ENCODE assay signal across 8 cellular contexts in genomic region chr3:128153156-128154011, GRCh38. TPM values are rescaled to one million over a fixed set of nuclear protein-coding genes. Genes with fewer than 3 reads are reported as not detected.
DNase-seq lines count a peak whose midpoint lies in the region; ATAC-seq and TF ChIP-seq lines count a peak whose summit lies in the region.

Gene EEFSEC (plus strand): TSS chr3:128153481. CDS start chr3:128153508, 27 bp downstream.

- no TSS peak for BruUV-seq in OCI-LY7 (replicated peaks; lab: Mats Ljungman, UMichigan)

- H3K36me3 ChIP-seq in HUES64 (ENCODE audit: insufficient read depth, low read length): peaks cover 18% of the 10 kb centered on the region; the same call in 1 of the 2 replicates
- H3K36me3 ChIP-seq in OCI-LY7 (ENCODE audit: insufficient read depth, low read length): peaks cover 30% of the 10 kb centered on the region
- peaks cover 4 to 5% of the 10 kb centered on the region in 2 donors for H3K36me3 ChIP-seq in mucosa of rectum (ENCODE audit: control insufficient read depth in 2 of 2, insufficient read depth in 2 of 2, low read length in 2 of 2)

- H3K27ac ChIP-seq in HUES64 (ENCODE audit: low read depth, low read length) (no peak within 1 kb of the TSS), OCI-LY7 (ENCODE audit: low read depth, low read length, poor library complexity, severe bottlenecking) (peak within 1 kb of the TSS; percentile 62), epithelial cell of prostate (peak within 1 kb of the TSS; percentile 74), mucosa of rectum (ENCODE audit: low read depth in 2 of 2, low read length in 2 of 2) (peak within 1 kb of the TSS; percentile 77 to 85)

- peak within 1 kb of the TSS; percentile 86 for H3K4me2 ChIP-seq in OCI-LY7 (ENCODE audit: low read length)

- no peaks in the 10 kb centered on the region for H3K9me2 ChIP-seq in OCI-LY7 (ENCODE audit: insufficient read depth, low read length)

- intact Hi-C loops in OCI-LY7 (cut with micrococcal nuclease; ENCODE audit: unreplicated experiment): loop anchor here (1.0 kb wide), 1 partner anchor 30 kb away; the partner anchor contains the start of gene RUVBL1

- CTCF ChIA-PET in OCI-LY7 (lab: Charles Lee; ENCODE audit: unreplicated experiment): interaction anchor here (0.6 to 0.7 kb wide), 2 partner anchors 39 to 592 kb away, joined by 3 read pairs; no protein-coding TSS in a partner anchor

- H3K9me3 ChIP-seq in HUES64 (ENCODE audit: insufficient read depth, low read depth, low read length) (no peaks in the 10 kb centered on the region), OCI-LY7 (ENCODE audit: low read length) (no peaks in the 10 kb centered on the region), mucosa of rectum (ENCODE audit: control insufficient read depth in 2 of 2, low read length in 2 of 2) (no peaks in the 10 kb centered on the region)

- H3K4me3 ChIP-seq in HUES64 (ENCODE audit: low read length) (peak within 1 kb of the TSS; percentile 91), OCI-LY7 (ENCODE audit: low read depth, low read length, poor library complexity, severe bottlenecking) (peak within 1 kb of the TSS; percentile 92), mucosa of rectum (ENCODE audit: low read length in 2 of 2) (peak within 1 kb of the TSS; percentile 72 to 85)

- peak; percentile 89 for ATAC-seq in GM21515 (IDR thresholded peaks at IDR 0.05; ENCODE audit: unreplicated experiment)

- no peak for TF ChIP-seq CTCF in OCI-LY7 (conservative IDR thresholded peaks at IDR 0.05; ENCODE audit: low read length)

- H3K9ac ChIP-seq in HUES64 (ENCODE audit: low read depth, low read length) (peak within 1 kb of the TSS; percentile 86), mucosa of rectum (ENCODE audit: low read depth in 1 of 2, low read length in 2 of 2) (peak within 1 kb of the TSS; percentile 81)

- POLR2A ChIA-PET in OCI-LY7 (lab: Charles Lee): interaction anchor here (0.6 to 2.9 kb wide), 7 partner anchors 9 to 527 kb away, joined by 3 to 19 read pairs (median 4); partner anchors contain the start of gene RUVBL1

- H4K20me1 ChIP-seq in OCI-LY7 (ENCODE audit: insufficient read depth, low read length): no peaks in the 10 kb centered on the region

- peak; percentile 61 for DNase-seq in DMS114 treated with DMSO at 0.1 percent for 48 hours (lab: John Stamatoyannopoulos, UW; ENCODE audit: unreplicated experiment)
- DNase-seq in OCI-LY7 (ENCODE audit: low spot score): peak; percentile 90
- peak; percentile 86 for DNase-seq in activated T-cell treated with anti-CD3 and anti-CD28 coated beads for 24 hours (ENCODE audit: low read depth)
- DNase-seq in epithelial cell of prostate (ENCODE audit: low read depth, low spot score): no peak
- DNase-seq in stimulated activated CD8-positive, alpha-beta memory T cell treated with anti-CD3 and anti-CD28 coated beads, Interleukin-4, amount 100 ng/mL, for 4 hours (ENCODE audit: low read depth in 2 of 2, low spot score in 1 of 2): peak; percentile 69

- peaks cover 21% of the 10 kb centered on the region for H3K79me2 ChIP-seq in OCI-LY7 (ENCODE audit: insufficient read depth, low read depth, low read length)

- H3K27me3 ChIP-seq in HUES64 (ENCODE audit: insufficient read depth, low read length) (peaks cover 14% of the 10 kb centered on the region), mucosa of rectum (ENCODE audit: control insufficient read depth in 2 of 2, insufficient read depth in 2 of 2, low read length in 2 of 2) (no peaks in the 10 kb centered on the region)

- peak within 1 kb of the TSS; percentile 74 for H2AFZ ChIP-seq in OCI-LY7 (ENCODE audit: low read length)

- H3K4me1 ChIP-seq in HUES64 (ENCODE audit: insufficient read depth, low read length): no peaks in the 10 kb centered on the region
- H3K4me1 ChIP-seq in OCI-LY7 (ENCODE audit: insufficient read depth, low read length, poor library complexity, severe bottlenecking): peaks cover 8% of the 10 kb centered on the region
- H3K4me1 ChIP-seq in mucosa of rectum (ENCODE audit: control insufficient read depth in 2 of 2, insufficient read depth in 2 of 2, low read length in 2 of 2): peaks cover 5% of the 10 kb centered on the region in 2 donors

- WGBS in HUES64: under 1% methylated on average over 95 of the region's 95 CpGs

RNA-seq across cellular contexts. Expression of gene EEFSEC, which starts in this region (rescaled TPM):
- polyA plus RNA-seq in HUES64 (2013, experiment 1 of 2): 12.4 TPM
- 11.5 TPM for polyA plus RNA-seq in HUES64 (2013, experiment 2 of 2)
- 14.8 and 17.7 TPM in 2 replicates for total RNA-seq in OCI-LY7 (2014; rRNA removed; shearing (Covaris generic))
- 22.0 and 25.3 TPM in 2 replicates for total RNA-seq in OCI-LY7 (2022)
